In genomic region chrX:1354036-1355019, GRCh38 we compare ENCODE assay signal across 27 cellular contexts. TPM values are rescaled to one million over a fixed set of nuclear protein-coding genes. Genes with fewer than 3 reads are reported as not detected.
A peak's percentile ranks its signal among the peaks of the same experiment; 100 is the strongest.
DNase-seq lines count a peak whose midpoint lies in the region; ATAC-seq and TF ChIP-seq lines count a peak whose summit lies in the region.
"Had no signal": no experiment of that assay in that cellular context is flagged by ENCODE, and none has a peak within 500 bp of the region (broad histone marks: within the 10 kb centered on the region; RNA-seq: fewer than 3 reads in every experiment).

No MANE protein-coding gene starts in this region.

- intact Hi-C loops in cardiac septum (cut with DNase I) (no loop called here), aorta (cut with DNase I) (no loop called here), vagina (cut with DNase I) (no loop called here)
- intact Hi-C loops in naive thymus-derived CD4-positive, alpha-beta T cell (cut with micrococcal nuclease) = no loop called here

- TF ChIP-seq CTCF in cardiac muscle cell (IDR thresholded peaks at IDR 0.05; ENCODE audit: low read depth, low read length) (no peak), chondrocyte (IDR thresholded peaks at IDR 0.05) (no peak), vagina (IDR thresholded peaks at IDR 0.05) (no peak)

- H3K36me3 ChIP-seq in cardiac muscle cell = peaks cover 10% of the 10 kb centered on the region
- peaks cover 0 to 14% (median 0%) of the 10 kb centered on the region in 3 experiments for H3K36me3 ChIP-seq in naive thymus-derived CD4-positive, alpha-beta T cell (ENCODE audit: control insufficient read depth in 2 of 3, insufficient read depth in 3 of 3, low read length in 3 of 3)
- no peaks in the 10 kb centered on the region for H3K36me3 ChIP-seq in aorta (ENCODE audit: control insufficient read depth in 1 of 2, insufficient read depth in 2 of 2, low read length in 1 of 2)
- peaks cover 0 to 16% of the 10 kb centered on the region in 2 donors for H3K36me3 ChIP-seq in vagina
- H3K36me3 ChIP-seq: SJSA1 had no signal

- no peaks in the 10 kb centered on the region for H3K4me1 Mint-ChIP-seq in chondrocyte (ENCODE audit: low read depth)
- peaks cover 0 to 14% (median 8%) of the 10 kb centered on the region in 7 donors for H3K4me1 Mint-ChIP-seq in naive thymus-derived CD4-positive, alpha-beta T cell

- peaks cover 4% of the 10 kb centered on the region for H3K36me3 Mint-ChIP-seq in chondrocyte (ENCODE audit: low read depth)
- peaks cover 4 to 28% (median 13%) of the 10 kb centered on the region in 5 donors for H3K36me3 Mint-ChIP-seq in naive thymus-derived CD4-positive, alpha-beta T cell

- no peak overlapping the region for H3K4me3 Mint-ChIP-seq in chondrocyte (ENCODE audit: unreplicated experiment)
- H3K4me3 Mint-ChIP-seq in naive thymus-derived CD4-positive, alpha-beta T cell = peak overlapping the region in 1 of 10 donors; percentile 39
- H3K4me3 Mint-ChIP-seq: activated CD8-positive, alpha-beta memory T cell treated with anti-CD3 and anti-CD28 coated beads, Interleukin-2, amount 10 ng/mL, durations not matched to agents 7 days and 5 days; activated T-cell treated with anti-CD3 and anti-CD28 coated beads, Interleukin-2, amount 50 U/mL, for 72 hours had no signal

- no peaks in the 10 kb centered on the region for H3K4me1 ChIP-seq in cardiac muscle cell (ENCODE audit: low read depth)
- no peaks in the 10 kb centered on the region for H3K4me1 ChIP-seq in naive thymus-derived CD4-positive, alpha-beta T cell (ENCODE audit: control insufficient read depth in 2 of 2, insufficient read depth in 2 of 2, low read length in 2 of 2)
- H3K4me1 ChIP-seq in aorta (ENCODE audit: control insufficient read depth in 1 of 2, insufficient read depth in 2 of 2, low read length in 2 of 2) = no peaks in the 10 kb centered on the region
- no peaks in the 10 kb centered on the region for H3K4me1 ChIP-seq in vagina
- H3K4me1 ChIP-seq: Caco-2, parathyroid adenoma, SJSA1 had no signal

- no peak overlapping the region for H3K27ac Mint-ChIP-seq in chondrocyte (ENCODE audit: unreplicated experiment)
- peak overlapping the region in 6 of 9 donors; percentile 21 to 73 (median 57) for H3K27ac Mint-ChIP-seq in naive thymus-derived CD4-positive, alpha-beta T cell
- H3K27ac Mint-ChIP-seq: activated CD8-positive, alpha-beta memory T cell treated with anti-CD3 and anti-CD28 coated beads, Interleukin-2, amount 10 ng/mL, durations not matched to agents 7 days and 5 days; activated T-cell treated with anti-CD3 and anti-CD28 coated beads, Interleukin-2, amount 50 U/mL, for 72 hours had no signal

- no peaks in the 10 kb centered on the region for H3K9me3 Mint-ChIP-seq in chondrocyte (ENCODE audit: low read depth)
- H3K9me3 Mint-ChIP-seq in naive thymus-derived CD4-positive, alpha-beta T cell = peaks cover 0 to 10% (median 0%) of the 10 kb centered on the region in 11 donors

- DNase-seq in cardiac muscle cell (ENCODE audit: low read depth in 1 of 2, low spot score in 1 of 2) = no peak
- DNase-seq in cardiac septum (ENCODE audit: low spot score) = no peak
- peak; percentile 51 for DNase-seq in chondrocyte (ENCODE audit: low spot score)
- DNase-seq in naive thymus-derived CD4-positive, alpha-beta T cell = no peak
- DNase-seq in aorta = peak in 1 of 2 donors; percentile 25
- no peak for DNase-seq in vagina (ENCODE audit: extremely low spot score in 2 of 2)
- DNase-seq in mesenteric fat pad (ENCODE audit: low spot score) = no peak
- DNase-seq: activated CD4-positive, CD25-positive, alpha-beta regulatory T cell treated with anti-CD3 and anti-CD28 coated beads, Interleukin-2, amount 50 U/mL, for 72 hours; activated CD8-positive, alpha-beta memory T cell treated with anti-CD3 and anti-CD28 coated beads, Interleukin-2, amount 10 ng/mL, durations not matched to agents 7 days and 5 days; activated T-cell treated with anti-CD3 and anti-CD28 coated beads, Interleukin-2, amount 50 U/mL, for 72 hours; C1 segment of cervical spinal cord; Caco-2; DMS79; GF-D8; HCEC 1CT; NCI-H1436; NCI-H2081 treated with DMSO at 0.1 percent for 48 hours; NCI-H82; right cardiac atrium; stimulated activated CD4-positive, alpha-beta T cell treated with anti-CD3 and anti-CD28 coated beads, Interleukin-2, amount 100 ng/mL, for 48 hours; T-helper 1 cell had no signal

- H3K27me3 Mint-ChIP-seq in chondrocyte (ENCODE audit: low read depth) = no peaks in the 10 kb centered on the region
- H3K27me3 Mint-ChIP-seq in naive thymus-derived CD4-positive, alpha-beta T cell = no peaks in the 10 kb centered on the region
- H3K27me3 Mint-ChIP-seq: activated CD8-positive, alpha-beta memory T cell treated with anti-CD3 and anti-CD28 coated beads, Interleukin-2, amount 10 ng/mL, durations not matched to agents 7 days and 5 days had no signal

- WGBS in aorta, 2 donors = 92 to 93% methylated on average over 11 of the region's 11 CpGs

- no peak for TF ChIP-seq POLR2A in vagina (IDR thresholded peaks at IDR 0.05)

- no peaks in the 10 kb centered on the region for H3K27me3 ChIP-seq in cardiac muscle cell
- no peaks in the 10 kb centered on the region for H3K27me3 ChIP-seq in naive thymus-derived CD4-positive, alpha-beta T cell (ENCODE audit: control insufficient read depth in 2 of 2, insufficient read depth in 2 of 2, low read length in 2 of 2)
- no peaks in the 10 kb centered on the region for H3K27me3 ChIP-seq in aorta (ENCODE audit: control insufficient read depth in 1 of 2, insufficient read depth in 2 of 2, low read length in 1 of 2)
- no peaks in the 10 kb centered on the region for H3K27me3 ChIP-seq in vagina
- H3K27me3 ChIP-seq: SJSA1 had no signal

- no peaks in the 10 kb centered on the region for H3K9me3 ChIP-seq in cardiac muscle cell (ENCODE audit: low read depth)
- H3K9me3 ChIP-seq in naive thymus-derived CD4-positive, alpha-beta T cell (ENCODE audit: control insufficient read depth in 2 of 3, low read length in 3 of 3) = peaks cover 0 to 7% (median 0%) of the 10 kb centered on the region in 3 experiments
- peaks cover 3% of the 10 kb centered on the region for H3K9me3 ChIP-seq in aorta (ENCODE audit: control insufficient read depth, low read length)
- H3K9me3 ChIP-seq in vagina = no peaks in the 10 kb centered on the region
- H3K9me3 ChIP-seq: Caco-2, SJSA1 had no signal

- CTCF ChIA-PET in naive thymus-derived CD4-positive, alpha-beta T cell (lab: Charles Lee) = no interaction called here

- ATAC-seq in naive thymus-derived CD4-positive, alpha-beta T cell = no peak
- ATAC-seq in aorta (ENCODE audit: low FRiP score) = peak; percentile 29
- no peak for ATAC-seq in GM18520 (IDR thresholded peaks at IDR 0.05; ENCODE audit: unreplicated experiment)

- POLR2A ChIA-PET in naive thymus-derived CD4-positive, alpha-beta T cell (lab: Charles Lee) = no interaction called here

- H3K27ac ChIP-seq in cardiac muscle cell (peak overlapping the region; percentile 54), aorta (ENCODE audit: low read depth in 1 of 2, low read length in 2 of 2) (no peak overlapping the region), vagina (no peak overlapping the region)
- no peak overlapping the region for H3K27ac ChIP-seq in naive thymus-derived CD4-positive, alpha-beta T cell (ENCODE audit: low read depth, low read length)
- H3K27ac ChIP-seq: parathyroid adenoma, SJSA1 had no signal

- no peak overlapping the region for H3K4me3 ChIP-seq in cardiac muscle cell
- H3K4me3 ChIP-seq in naive thymus-derived CD4-positive, alpha-beta T cell (ENCODE audit: low read length) = no peak overlapping the region
- no peak overlapping the region for H3K4me3 ChIP-seq in aorta (ENCODE audit: low read length in 2 of 2)
- no peak overlapping the region for H3K4me3 ChIP-seq in vagina
- H3K4me3 ChIP-seq: SJSA1 had no signal

RNA-seq across cellular contexts. Expression of gene IL3RA, which starts 17.7 kb away (rescaled TPM):
- total RNA-seq in cardiac muscle cell = 0.11 TPM in 1 of 2 replicates, not detected in the other
- 3.4 and 5.3 TPM in 2 replicates for polyA plus RNA-seq in cardiac muscle cell
- total RNA-seq in cardiac septum = 7.6 TPM
- total RNA-seq in chondrocyte = 0.23 to 0.47 TPM in 2 of 3 replicates, not detected in the other
- 10 to 100 TPM in 2 of 5 experiments, 1 to 10 TPM in 1, not detected in 2; 7.9 to 23.7 (median 10.5) TPM for total RNA-seq in naive thymus-derived CD4-positive, alpha-beta T cell
- under 1 TPM; 0.12 to 0.16 TPM for polyA plus RNA-seq in naive thymus-derived CD4-positive, alpha-beta T cell
- 10 to 100 TPM in 1 of 2 donors, 1 to 10 TPM in 1; 6.3 to 21.9 TPM for total RNA-seq in aorta
- under 1 TPM in 1 of 2 donors, not detected in 1; 0.95 TPM for polyA plus RNA-seq in aorta
- 7.9 TPM for total RNA-seq in vagina
- total RNA-seq in mesenteric fat pad = 13.3 TPM
- total RNA-seq: Caco-2, RPMI7951, SJSA1 had no signal
- polyA plus RNA-seq: AG04450, neural cell had no signal

RNA-seq across cellular contexts. Expression of gene SLC25A6, which starts 37.6 kb away (rescaled TPM):
- 484 and 592 TPM in 2 replicates for total RNA-seq in cardiac muscle cell
- 370 and 468 TPM in 2 replicates for polyA plus RNA-seq in cardiac muscle cell
- 147 TPM for total RNA-seq in cardiac septum
- total RNA-seq in chondrocyte = 270 to 332 TPM (median 327 TPM) in 3 replicates
- total RNA-seq in naive thymus-derived CD4-positive, alpha-beta T cell = 100 to 1,000 TPM; 238 to 341 (median 270) TPM
- polyA plus RNA-seq in naive thymus-derived CD4-positive, alpha-beta T cell = 100 to 1,000 TPM; 467 to 597 TPM
- 100 to 1,000 TPM; 207 to 212 TPM for total RNA-seq in aorta
- polyA plus RNA-seq in aorta = 100 to 1,000 TPM; 316 to 348 TPM
- total RNA-seq in vagina = 442 TPM
- 331 TPM for total RNA-seq in mesenteric fat pad
